In genomic region chr15:90437516-90437915, GRCh38 we compare ENCODE assay signal across 29 cellular contexts.
"Had no signal": no experiment of that assay in that cellular context is flagged by ENCODE, and none has a peak within 500 bp of the region (broad histone marks: within the 10 kb centered on the region; RNA-seq: fewer than 3 reads in every experiment).

No MANE protein-coding gene starts in this region.

- H3K4me1 ChIP-seq: parathyroid adenoma, uterus had no signal

- H3K27me3 Mint-ChIP-seq: naive B cell; naive thymus-derived CD8-positive, alpha-beta T cell; progenitor cell of endocrine pancreas; stimulated activated naive B cell treated with anti-CD40 and anti-IgM and Interleukin-4, amounts not matched to agents 10 μg/mL and 1 μg/mL and 100 μg/mL, for 72 hours; stimulated activated naive CD8-positive, alpha-beta T cell treated with anti-CD3 and anti-CD28 coated beads, Interleukin-15, Interleukin-2, amounts not matched to agents 100 ng/mL and 50 ng/mL, for 24 hours; type B pancreatic cell had no signal

- H3K27ac Mint-ChIP-seq: nephron progenitor cell; progenitor cell of endocrine pancreas; stimulated activated naive CD8-positive, alpha-beta T cell treated with anti-CD3 and anti-CD28 coated beads, Interleukin-15, Interleukin-2, amounts not matched to agents 100 ng/mL and 50 ng/mL, for 24 hours had no signal

- DNase-seq: naive B cell; nephron progenitor cell; occipital lobe; ovary; posterior cingulate gyrus; psoas muscle; right cardiac atrium; right lobe of liver; sigmoid colon; small intestine; stimulated activated CD4-positive, alpha-beta T cell treated with anti-CD3 and anti-CD28 coated beads, Interleukin-15, amount 100 ng/mL, for 24 hours; stimulated activated CD4-positive, alpha-beta T cell treated with anti-CD3 and anti-CD28 coated beads, Interleukin-2, amount 100 ng/mL, for 24 hours; stimulated activated CD4-positive, alpha-beta T cell treated with anti-CD3 and anti-CD28 coated beads, Interleukin-2, amount 100 ng/mL, for 48 hours; stimulated activated CD4-positive, alpha-beta T cell treated with anti-CD3 and anti-CD28 coated beads, Interleukin-4, amount 100 ng/mL, for 24 hours; stimulated activated naive B cell treated with anti-CD40 and anti-IgM and Interleukin-4, amounts not matched to agents 10 μg/mL and 1 μg/mL and 100 μg/mL, for 72 hours; stimulated activated naive CD4-positive, alpha-beta T cell treated with Interleukin-2 at 50 U/mL for 16 hours; stomach; thyroid gland; upper lobe of right lung; uterus had no signal

- H3K4me3 ChIP-seq: ovary, psoas muscle, right lobe of liver, sigmoid colon, stomach, thoracic aorta, thyroid gland, tibial nerve, upper lobe of right lung, uterus had no signal

- H3K9me3 Mint-ChIP-seq: naive thymus-derived CD8-positive, alpha-beta T cell; nephron progenitor cell; neural crest cell; stimulated activated effector memory CD8-positive, alpha-beta T cell treated with anti-CD3 and anti-CD28 coated beads, Interleukin-12 subunit alpha, Interleukin-12 subunit beta, amount 100 ng/mL, for 72 hours; stimulated activated naive CD8-positive, alpha-beta T cell treated with anti-CD3 and anti-CD28 coated beads, Interleukin-15, Interleukin-2, amounts not matched to agents 100 ng/mL and 50 ng/mL, for 24 hours; type B pancreatic cell had no signal

- H2AFZ ChIP-seq: parathyroid adenoma had no signal

- H3K9ac ChIP-seq: parathyroid adenoma had no signal

- H3K4me1 Mint-ChIP-seq: neural crest cell had no signal

- H3K4me3 Mint-ChIP-seq: naive thymus-derived CD8-positive, alpha-beta T cell; nephron progenitor cell; neural crest cell; stimulated activated effector memory CD8-positive, alpha-beta T cell treated with anti-CD3 and anti-CD28 coated beads, Interleukin-12 subunit alpha, Interleukin-12 subunit beta, amount 100 ng/mL, for 72 hours; stimulated activated naive B cell treated with anti-CD40 and anti-IgM and Interleukin-4, amounts not matched to agents 10 μg/mL and 1 μg/mL and 100 μg/mL, for 72 hours; stimulated activated naive CD8-positive, alpha-beta T cell treated with anti-CD3 and anti-CD28 coated beads, Interleukin-15, Interleukin-2, amounts not matched to agents 100 ng/mL and 50 ng/mL, for 24 hours; type B pancreatic cell had no signal

- H3K36me3 ChIP-seq: ovary, uterus had no signal

- H3K9me3 ChIP-seq: ovary, psoas muscle, right lobe of liver, sigmoid colon, stomach, thoracic aorta, thyroid gland, tibial nerve, upper lobe of right lung, uterus had no signal

- H3K79me2 ChIP-seq: parathyroid adenoma had no signal

- ATAC-seq: psoas muscle; right cardiac atrium; right lobe of liver; stimulated activated effector memory CD8-positive, alpha-beta T cell treated with anti-CD3 and anti-CD28 coated beads, Interleukin-12 subunit alpha, Interleukin-12 subunit beta, amount 100 ng/mL, for 72 hours; stimulated activated naive B cell treated with anti-CD40 and anti-IgM and Interleukin-4, amounts not matched to agents 10 μg/mL and 1 μg/mL and 100 μg/mL, for 72 hours; upper lobe of right lung had no signal

- H3K27me3 ChIP-seq: ovary, right lobe of liver, sigmoid colon, stomach, thyroid gland, tibial nerve, upper lobe of right lung, uterus had no signal

- H3K27ac ChIP-seq: ovary, parathyroid adenoma, psoas muscle, right lobe of liver, sigmoid colon, stomach, thoracic aorta, thyroid gland, tibial nerve, upper lobe of right lung, uterus had no signal
